8 cellular contexts compared by ENCODE assay signal in the genomic region with DNA sequence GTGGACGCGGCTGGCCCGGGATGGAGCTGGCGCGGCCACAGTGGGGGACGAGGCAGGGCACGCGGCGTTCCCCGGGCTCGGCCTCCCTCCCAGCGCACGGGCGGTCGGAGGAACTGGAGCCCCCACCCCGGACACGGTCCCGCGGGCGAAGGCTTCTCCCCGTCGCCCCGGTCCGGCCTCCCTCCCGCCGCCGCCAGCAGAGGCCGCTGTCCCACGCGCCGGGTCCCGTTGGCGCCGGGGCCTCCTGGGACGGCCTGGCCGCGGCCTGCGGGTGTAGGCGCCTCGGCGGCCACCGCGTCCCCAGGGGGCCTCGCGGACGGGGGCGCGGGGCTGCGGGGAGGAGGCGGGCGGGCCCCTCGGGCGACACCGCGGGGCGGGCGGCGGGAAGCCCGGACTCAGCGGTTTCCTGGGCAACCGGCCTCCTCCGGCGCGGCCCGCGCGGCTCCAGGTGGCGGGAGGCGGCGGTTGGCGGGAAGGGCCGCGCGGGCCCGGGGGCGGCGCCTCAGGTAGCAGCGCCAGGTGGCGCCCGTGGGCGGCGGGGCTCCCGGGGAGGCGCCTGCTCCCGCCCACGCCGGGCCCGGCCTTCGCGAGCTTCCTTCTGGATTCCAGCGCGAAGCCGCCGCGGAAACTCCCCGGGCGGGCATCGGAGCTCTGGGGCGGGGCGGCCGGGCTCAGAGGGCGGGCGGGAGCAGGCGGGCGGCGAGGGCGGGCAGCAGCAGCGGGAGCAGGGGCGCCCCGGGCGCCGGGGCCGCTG. TPM values are rescaled to one million over a fixed set of nuclear protein-coding genes. Genes with fewer than 3 reads are reported as not detected.
A peak's percentile ranks its signal among the peaks of the same experiment; 100 is the strongest.
DNase-seq lines count a peak whose midpoint lies in the region; ATAC-seq and TF ChIP-seq lines count a peak whose summit lies in the region.

No MANE protein-coding gene starts in this region.

- H3K27ac ChIP-seq in ACC112 (ENCODE audit: low read depth, low read length) (peak overlapping the region; percentile 39; the same call in 1 of the 2 replicates), liver (ENCODE audit: low read depth in 1 of 2, low read length in 2 of 2) (peak overlapping the region; percentile 56 to 57)

- H3K27me3 Mint-ChIP-seq in activated CD4-positive, alpha-beta T cell treated with anti-CD3 and anti-CD28 coated beads, Interleukin-2, amount 10 ng/mL, durations not matched to agents 24 days and 14 days: peaks cover 2% of the 10 kb centered on the region

- peak in 1 of 2 donors; percentile 55 for TF ChIP-seq RAD21 in liver (IDR thresholded peaks at IDR 0.05)

- H3K4me1 ChIP-seq in ACC112 (ENCODE audit: control insufficient read depth, insufficient read depth, low read length, unreplicated experiment) (peaks cover 10% of the 10 kb centered on the region), liver (ENCODE audit: control insufficient read depth in 4 of 4, insufficient read depth in 4 of 4, low read length in 3 of 4) (peaks cover 0 to 4% (median 4%) of the 10 kb centered on the region in 4 donors)

- H3K9ac ChIP-seq in liver (ENCODE audit: low read depth in 1 of 2, low read length in 2 of 2): no peak overlapping the region

- H3K27ac Mint-ChIP-seq in activated CD4-positive, alpha-beta T cell treated with anti-CD3 and anti-CD28 coated beads, Interleukin-2, amount 10 ng/mL, durations not matched to agents 24 days and 14 days: no peak overlapping the region

- ATAC-seq in GM18505 (IDR thresholded peaks at IDR 0.05; ENCODE audit: unreplicated experiment) (peak; percentile 76), HG02970 (IDR thresholded peaks at IDR 0.05; ENCODE audit: low FRiP score, unreplicated experiment) (peak; percentile 77)

- intact Hi-C loops in activated CD4-positive, alpha-beta T cell treated with anti-CD3 and anti-CD28 coated beads, Interleukin-2, amount 10 ng/mL, durations not matched to agents 24 days and 14 days (cut with micrococcal nuclease): loop anchor here (1.0 to 2.0 kb wide), 3 partner anchors 26 to 184 kb away; partner anchors contain the start of gene MELTF

- no peaks in the 10 kb centered on the region for H3K27me3 ChIP-seq in ACC112 (ENCODE audit: insufficient read depth, low read length)
- no peaks in the 10 kb centered on the region for H3K27me3 ChIP-seq in liver (ENCODE audit: control insufficient read depth in 4 of 4, insufficient read depth in 4 of 4, low read length in 3 of 4)

- no peaks in the 10 kb centered on the region for H3K36me3 Mint-ChIP-seq in activated CD4-positive, alpha-beta T cell treated with anti-CD3 and anti-CD28 coated beads, Interleukin-2, amount 10 ng/mL, durations not matched to agents 24 days and 14 days (ENCODE audit: low read depth)

- no peaks in the 10 kb centered on the region for H3K9me3 ChIP-seq in liver (ENCODE audit: control insufficient read depth in 4 of 4, low read length in 3 of 4)

- H2AFZ ChIP-seq in ACC112 (ENCODE audit: low read length, unreplicated experiment): peak overlapping the region; percentile 75

- no peaks in the 10 kb centered on the region for H3K79me2 ChIP-seq in ACC112 (ENCODE audit: control insufficient read depth, insufficient read depth, low read length, unreplicated experiment)

- 1% methylated on average over 113 of the region's 113 CpGs for WGBS in liver

- peaks cover 11% of the 10 kb centered on the region for H3K4me1 Mint-ChIP-seq in activated CD4-positive, alpha-beta T cell treated with anti-CD3 and anti-CD28 coated beads, Interleukin-2, amount 10 ng/mL, durations not matched to agents 24 days and 14 days

- H3K9me3 Mint-ChIP-seq in activated CD4-positive, alpha-beta T cell treated with anti-CD3 and anti-CD28 coated beads, Interleukin-2, amount 10 ng/mL, durations not matched to agents 24 days and 14 days: no peaks in the 10 kb centered on the region

- DNase-seq in NCI-H2107 treated with DMSO at 0.1 percent for 48 hours (lab: John Stamatoyannopoulos, UW; ENCODE audit: unreplicated experiment) (peak; percentile 66), dedifferentiated amniotic fluid mesenchymal stem cell (ENCODE audit: extremely low spot score) (peak; percentile 51)
- DNase-seq in activated CD4-positive, alpha-beta T cell treated with anti-CD3 and anti-CD28 coated beads, Interleukin-2, amount 10 ng/mL, durations not matched to agents 24 days and 14 days: peak; percentile 95
- peak; percentile 85 to 86 for DNase-seq in stimulated activated CD4-positive, alpha-beta T cell treated with anti-CD3 and anti-CD28 coated beads, Interleukin-4, amount 100 ng/mL, for 4 hours

- peak; percentile 72 for TF ChIP-seq CTCF in liver (IDR thresholded peaks at IDR 0.05; ENCODE audit: low read depth, low read length, missing input control)

- H3K4me3 ChIP-seq in ACC112 (ENCODE audit: low read depth, low read length) (peak overlapping the region; percentile 76), liver (ENCODE audit: low read depth in 1 of 3, low read length in 3 of 3) (peak overlapping the region in 1 of 3 donors; percentile 86)

- peaks cover 3% of the 10 kb centered on the region; the same call in 1 of the 2 replicates for H3K36me3 ChIP-seq in ACC112 (ENCODE audit: insufficient read depth, low read length)
- H3K36me3 ChIP-seq in liver (ENCODE audit: control insufficient read depth in 4 of 4, insufficient read depth in 3 of 4, low read depth in 1 of 4, low read length in 3 of 4): no peaks in the 10 kb centered on the region

- no peak overlapping the region for H3K4me3 Mint-ChIP-seq in activated CD4-positive, alpha-beta T cell treated with anti-CD3 and anti-CD28 coated beads, Interleukin-2, amount 10 ng/mL, durations not matched to agents 24 days and 14 days

- TF ChIP-seq POLR2A in GM18505 (IDR thresholded peaks at IDR 0.05; ENCODE audit: borderline replicate concordance, extremely low read depth, insufficient read depth, insufficient read length): peak; percentile 25

TF ChIP-seq in liver, 16 proteins besides CTCF, POLR2A, EP300 and RAD21:
- TF ChIP-seq EGR1 (IDR thresholded peaks at IDR 0.05; ENCODE audit: low read depth in 2 of 2) (peak in 1 of 2 donors; percentile 80), FOXA2 (IDR thresholded peaks at IDR 0.05) (no peak)
TF ChIP-seq in liver: peak in this region for 1.

RNA-seq across cellular contexts. Expression of gene MELTF, which starts 26.7 kb away (rescaled TPM):
- 8.8 and 10.6 TPM in 2 replicates for total RNA-seq in activated CD4-positive, alpha-beta T cell treated with anti-CD3 and anti-CD28 coated beads, Interleukin-2, amount 10 ng/mL, durations not matched to agents 24 days and 14 days
- total RNA-seq in liver: 1 to 10 TPM in 1 of 2 donors, under 1 TPM in 1; 0.92 to 1.2 TPM
- 1 to 10 TPM in 1 of 2 donors, under 1 TPM in 1; 0.14 to 1.1 TPM for polyA plus RNA-seq in liver

RNA-seq across cellular contexts. Expression of gene PIGZ, which starts 34.2 kb away (rescaled TPM):
- 1.7 and 1.9 TPM in 2 replicates for total RNA-seq in activated CD4-positive, alpha-beta T cell treated with anti-CD3 and anti-CD28 coated beads, Interleukin-2, amount 10 ng/mL, durations not matched to agents 24 days and 14 days
- 1 to 10 TPM; 1.4 to 1.7 TPM for total RNA-seq in liver
- 1 to 10 TPM in 1 of 2 donors, under 1 TPM in 1; 0.99 to 2.4 TPM for polyA plus RNA-seq in liver
